Comparison of ENCODE assay signal across 21 cellular contexts in the genomic region with DNA sequence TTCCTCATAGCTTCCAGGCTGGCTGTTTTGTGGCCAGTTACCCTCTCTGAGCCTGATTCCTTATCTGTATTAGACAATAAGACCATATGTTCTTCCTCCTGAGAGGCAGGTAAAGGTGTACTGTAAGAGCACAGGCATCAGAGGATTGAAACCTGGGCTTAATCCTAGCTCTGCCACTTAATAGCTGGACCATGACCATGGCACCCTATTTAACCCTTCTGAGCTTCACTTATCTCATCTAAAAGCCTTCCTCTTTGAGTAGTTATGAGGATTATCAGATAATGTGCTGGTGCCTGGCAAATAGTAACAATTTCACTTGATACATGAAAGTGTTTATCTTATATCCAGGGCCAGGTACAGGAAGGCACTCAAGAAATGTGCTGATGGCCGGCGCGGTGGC. TPM values are rescaled to one million over a fixed set of nuclear protein-coding genes. Genes with fewer than 3 reads are reported as not detected.
DNase-seq lines count a peak whose midpoint lies in the region; ATAC-seq and TF ChIP-seq lines count a peak whose summit lies in the region.
"Had no signal": no experiment of that assay in that cellular context is flagged by ENCODE, and none has a peak within 500 bp of the region (broad histone marks: within the 10 kb centered on the region; RNA-seq: fewer than 3 reads in every experiment).

No MANE protein-coding gene starts in this region.

- BruUV-seq in Calu3 (replicated peaks; lab: Mats Ljungman, UMichigan) = no TSS peak

- no peak for DNase-seq in Calu3
- DNase-seq in lower lobe of right lung = no peak
- no peak for DNase-seq in coronary artery (ENCODE audit: low spot score)
- no peak for DNase-seq in NCI-H2107 treated with DMSO at 0.1 percent for 48 hours (lab: John Stamatoyannopoulos, UW; ENCODE audit: unreplicated experiment)
- DNase-seq: activated CD4-positive, alpha-beta T cell treated with anti-CD3 and anti-CD28 coated beads, Interleukin-2, amount 50 U/mL, for 1 hour; activated naive CD8-positive, alpha-beta T cell treated with anti-CD3 and anti-CD28 coated beads for 36 hours; body of pancreas; colonic mucosa; hippocampal formation; islet precursor cell; NCI-H1436 treated with DMSO at 0.1 percent for 48 hours; NCI-H774; occipital lobe; Peyer's patch; trophoblast cell had no signal

- H3K27me3 ChIP-seq in BLaER1 treated with 17β-estradiol and CSF1 and Interleukin-3, amounts not matched to agents 10 nM and 100 nM = no peaks in the 10 kb centered on the region
- no peaks in the 10 kb centered on the region for H3K27me3 ChIP-seq in SU-DHL-6 (ENCODE audit: low read length)
- no peaks in the 10 kb centered on the region for H3K27me3 ChIP-seq in lower lobe of right lung (ENCODE audit: low read depth)
- H3K27me3 ChIP-seq: body of pancreas, colonic mucosa, Peyer's patch had no signal

- TF ChIP-seq CTCF in Calu3 (IDR thresholded peaks at IDR 0.05; ENCODE audit: unreplicated experiment) = no peak
- TF ChIP-seq CTCF in SU-DHL-6 (IDR thresholded peaks at IDR 0.05; ENCODE audit: insufficient read depth, low read length, poor library complexity, severe bottlenecking) = no peak
- TF ChIP-seq CTCF in lower lobe of right lung (IDR thresholded peaks at IDR 0.05) = no peak
- TF ChIP-seq CTCF in coronary artery (IDR thresholded peaks at IDR 0.05) = no peak

- ATAC-seq in lower lobe of right lung (peak in 1 of 2 donors; percentile 50), HG02610 (IDR thresholded peaks at IDR 0.05; ENCODE audit: unreplicated experiment) (no peak), SK-N-SH treated with all-trans-retinoic acid at 6 μM for 48 hours (no peak)
- ATAC-seq: body of pancreas had no signal

- no peak overlapping the region for H3K4me3 Mint-ChIP-seq in Calu3 (ENCODE audit: low read depth, unreplicated experiment)

- peaks cover 79% of the 10 kb centered on the region for H3K4me1 Mint-ChIP-seq in Calu3 (ENCODE audit: low read depth, unreplicated experiment)

- intact Hi-C loops in Calu3 (cut with micrococcal nuclease; ENCODE audit: unreplicated experiment) (no loop called here), lower lobe of right lung (cut with DNase I) (no loop called here)

- no peaks in the 10 kb centered on the region for H3K9me3 ChIP-seq in BLaER1 treated with 17β-estradiol and CSF1 and Interleukin-3, amounts not matched to agents 10 nM and 100 nM (replicated peaks in 1 of 11)
- H3K9me3 ChIP-seq in SU-DHL-6 (ENCODE audit: insufficient read depth, low read length) = no peaks in the 10 kb centered on the region
- no peaks in the 10 kb centered on the region for H3K9me3 ChIP-seq in lower lobe of right lung
- H3K9me3 ChIP-seq: body of pancreas, colonic mucosa, Peyer's patch had no signal

- H3K9me2 ChIP-seq in SU-DHL-6 (replicated peaks; ENCODE audit: insufficient read depth, low read length) = no peaks in the 10 kb centered on the region

- peak overlapping the region in 1 of 11 experiments; percentile 10; a peak in 2 of 22 replicates for H3K9ac ChIP-seq in BLaER1 treated with 17β-estradiol and CSF1 and Interleukin-3, amounts not matched to agents 10 nM and 100 nM
- no peak overlapping the region for H3K9ac ChIP-seq in SU-DHL-6 (ENCODE audit: low read length)

- H3K27me3 Mint-ChIP-seq in Calu3 (ENCODE audit: unreplicated experiment) = no peaks in the 10 kb centered on the region
- H3K27me3 Mint-ChIP-seq: activated naive CD8-positive, alpha-beta T cell treated with anti-CD3 and anti-CD28 coated beads for 36 hours had no signal

- H3K27ac ChIP-seq in BLaER1 treated with 17β-estradiol and CSF1 and Interleukin-3, amounts not matched to agents 10 nM and 100 nM = peak overlapping the region in 8 of 11 experiments; percentile 32 to 96 (median 93); a peak in 15 of 22 replicates
- H3K27ac ChIP-seq in SU-DHL-6 (ENCODE audit: low read depth, low read length) = peak overlapping the region; percentile 48
- peak overlapping the region; percentile 9 for H3K27ac ChIP-seq in lower lobe of right lung
- H3K27ac ChIP-seq in coronary artery = peak overlapping the region in 1 of 2 donors; percentile 24
- H3K27ac ChIP-seq: body of pancreas, colonic mucosa, SK-N-MC had no signal

- peak overlapping the region; percentile 32 for H3K27ac Mint-ChIP-seq in Calu3 (ENCODE audit: unreplicated experiment)
- H3K27ac Mint-ChIP-seq: activated naive CD8-positive, alpha-beta T cell treated with anti-CD3 and anti-CD28 coated beads for 36 hours had no signal

- H3K9me3 Mint-ChIP-seq in Calu3 (ENCODE audit: low read depth, unreplicated experiment) = no peaks in the 10 kb centered on the region
- H3K9me3 Mint-ChIP-seq: activated naive CD8-positive, alpha-beta T cell treated with anti-CD3 and anti-CD28 coated beads for 36 hours had no signal

- peaks cover 43% of the 10 kb centered on the region for H3F3A ChIP-seq in SU-DHL-6 (ENCODE audit: insufficient read depth)

- H3K79me2 ChIP-seq in SU-DHL-6 (ENCODE audit: insufficient read depth, low read length) = peaks cover 31% of the 10 kb centered on the region

- H3K4me1 ChIP-seq in BLaER1 treated with 17β-estradiol and CSF1 and Interleukin-3, amounts not matched to agents 10 nM and 100 nM = peaks cover 60 to 91% (median 81%) of the 10 kb centered on the region in 10 experiments
- H3K4me1 ChIP-seq in lower lobe of right lung = peaks cover 72% of the 10 kb centered on the region
- H3K4me1 ChIP-seq: colonic mucosa had no signal

- peaks cover 98% of the 10 kb centered on the region for H3K36me3 Mint-ChIP-seq in Calu3 (ENCODE audit: insufficient read depth, unreplicated experiment)

- peaks cover 27 to 56% (median 45%) of the 10 kb centered on the region in 11 experiments; a peak in 21 of 22 replicates for H3K36me3 ChIP-seq in BLaER1 treated with 17β-estradiol and CSF1 and Interleukin-3, amounts not matched to agents 10 nM and 100 nM
- H3K36me3 ChIP-seq in SU-DHL-6 (ENCODE audit: low read length) (no peaks in the 10 kb centered on the region), lower lobe of right lung (peaks cover 54% of the 10 kb centered on the region)
- H3K36me3 ChIP-seq: colonic mucosa had no signal

- H4K20me1 ChIP-seq in BLaER1 treated with 17β-estradiol and CSF1 and Interleukin-3, amounts not matched to agents 10 nM and 100 nM = peaks cover 0 to 53% (median 0%) of the 10 kb centered on the region in 11 experiments; a peak in 2 of 22 replicates
- no peaks in the 10 kb centered on the region for H4K20me1 ChIP-seq in SU-DHL-6 (ENCODE audit: low read depth, low read length)

- no peak overlapping the region for H2AFZ ChIP-seq in SU-DHL-6 (ENCODE audit: low read depth, low read length, severe bottlenecking)

- no peak overlapping the region for H3K4me3 ChIP-seq in BLaER1 treated with 17β-estradiol and CSF1 and Interleukin-3, amounts not matched to agents 10 nM and 100 nM
- H3K4me3 ChIP-seq in SU-DHL-6 (ENCODE audit: insufficient read depth, low read length, poor library complexity, severe bottlenecking) (no peak overlapping the region), lower lobe of right lung (no peak overlapping the region), coronary artery (no peak overlapping the region)
- H3K4me3 ChIP-seq: body of pancreas, colonic mucosa, lung, Peyer's patch, SK-N-MC had no signal

- CTCF ChIA-PET in Calu3 (lab: Charles Lee) = interaction anchor here (0.8 kb wide), 1 partner anchor 76 kb away, joined by 4 read pairs; no protein-coding TSS in a partner anchor

- H3K4me2 ChIP-seq in BLaER1 treated with 17β-estradiol and CSF1 and Interleukin-3, amounts not matched to agents 10 nM and 100 nM = peak overlapping the region in 10 of 11 experiments; percentile 26 to 99 (median 96); a peak in 16 of 22 replicates
- no peak overlapping the region for H3K4me2 ChIP-seq in SU-DHL-6 (ENCODE audit: low read depth, low read length, poor library complexity, severe bottlenecking)

TF ChIP-seq in SK-N-SH treated with all-trans-retinoic acid at 6 μM for 48 hours, 23 proteins besides CTCF, POLR2A, EP300 and RAD21 (continues in another document):
- TF ChIP-seq OSR1 (CRISPR knock-in tag; IDR thresholded peaks at IDR 0.05) (no peak), ISL1 (CRISPR knock-in tag; IDR thresholded peaks at IDR 0.05) (no peak), ESRRG (CRISPR knock-in tag; IDR thresholded peaks at IDR 0.05) (no peak), ZFP30 (CRISPR knock-in tag; IDR thresholded peaks at IDR 0.05) (no peak), TCF4 (CRISPR knock-in tag; IDR thresholded peaks at IDR 0.05; ENCODE audit: borderline replicate concordance) (no peak), PPARA (CRISPR knock-in tag; IDR thresholded peaks at IDR 0.05; ENCODE audit: borderline replicate concordance) (no peak)
- TF ChIP-seq, protein P1, sequence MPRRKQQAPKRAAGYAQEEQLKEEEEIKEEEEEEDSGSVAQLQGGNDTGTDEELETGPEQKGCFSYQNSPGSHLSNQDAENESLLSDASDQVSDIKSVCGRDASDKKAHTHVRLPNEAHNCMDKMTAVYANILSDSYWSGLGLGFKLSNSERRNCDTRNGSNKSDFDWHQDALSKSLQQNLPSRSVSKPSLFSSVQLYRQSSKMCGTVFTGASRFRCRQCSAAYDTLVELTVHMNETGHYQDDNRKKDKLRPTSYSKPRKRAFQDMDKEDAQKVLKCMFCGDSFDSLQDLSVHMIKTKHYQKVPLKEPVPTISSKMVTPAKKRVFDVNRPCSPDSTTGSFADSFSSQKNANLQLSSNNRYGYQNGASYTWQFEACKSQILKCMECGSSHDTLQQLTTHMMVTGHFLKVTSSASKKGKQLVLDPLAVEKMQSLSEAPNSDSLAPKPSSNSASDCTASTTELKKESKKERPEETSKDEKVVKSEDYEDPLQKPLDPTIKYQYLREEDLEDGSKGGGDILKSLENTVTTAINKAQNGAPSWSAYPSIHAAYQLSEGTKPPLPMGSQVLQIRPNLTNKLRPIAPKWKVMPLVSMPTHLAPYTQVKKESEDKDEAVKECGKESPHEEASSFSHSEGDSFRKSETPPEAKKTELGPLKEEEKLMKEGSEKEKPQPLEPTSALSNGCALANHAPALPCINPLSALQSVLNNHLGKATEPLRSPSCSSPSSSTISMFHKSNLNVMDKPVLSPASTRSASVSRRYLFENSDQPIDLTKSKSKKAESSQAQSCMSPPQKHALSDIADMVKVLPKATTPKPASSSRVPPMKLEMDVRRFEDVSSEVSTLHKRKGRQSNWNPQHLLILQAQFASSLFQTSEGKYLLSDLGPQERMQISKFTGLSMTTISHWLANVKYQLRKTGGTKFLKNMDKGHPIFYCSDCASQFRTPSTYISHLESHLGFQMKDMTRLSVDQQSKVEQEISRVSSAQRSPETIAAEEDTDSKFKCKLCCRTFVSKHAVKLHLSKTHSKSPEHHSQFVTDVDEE (CRISPR knock-in tag; IDR thresholded peaks at IDR 0.05) = no peak

RNA-seq across cellular contexts. Expression of a gene that starts 34.9 kb away (rescaled TPM):
- 290 and 321 TPM in 2 replicates for total RNA-seq in Calu3 (2022)
- 126 TPM for total RNA-seq in lower lobe of right lung

RNA-seq across cellular contexts. Expression of a gene that starts 50.1 kb away (rescaled TPM):
- not detected in 2 replicates for total RNA-seq in Calu3 (2022)
- total RNA-seq in lower lobe of right lung = 17.1 TPM
- total RNA-seq: activated naive CD8-positive, alpha-beta T cell treated with anti-CD3 and anti-CD28 coated beads for 36 hours; body of pancreas; occipital lobe had no signal

RNA-seq across cellular contexts. Expression of a gene that starts 51.3 kb away (rescaled TPM):
- 157 and 179 TPM in 2 replicates for total RNA-seq in Calu3 (2022)
- 1.9 TPM for total RNA-seq in lower lobe of right lung
- total RNA-seq: body of pancreas had no signal

Comparison
In these comparisons a context has a peak if more than half of its experiments do, and no peak if none do; other contexts are left out.
1. RNA of a gene that starts 50.1 kb away (total RNA-seq): 17.1 TPM in lower lobe of right lung (single experiment); not detected in Calu3; every median in the first group is over 10 times any median in the second.
2. RNA of a gene that starts 51.3 kb away (total RNA-seq): 157 to 179 TPM in Calu3; 1.9 TPM in lower lobe of right lung (single experiment); every median in the first group is over 10 times any median in the second.